Comparison of ENCODE assay signal across 8 cellular contexts in genomic region chr5:1385395-1386273, GRCh38. TPM values are rescaled to one million over a fixed set of nuclear protein-coding genes. Genes with fewer than 3 reads are reported as not detected.
A peak's percentile ranks its signal among the peaks of the same experiment; 100 is the strongest.
DNase-seq lines count a peak whose midpoint lies in the region; ATAC-seq and TF ChIP-seq lines count a peak whose summit lies in the region.

No MANE protein-coding gene starts in this region.

- peak overlapping the region in 2 of 3 experiments; percentile 47 to 61; a peak in 3 of 7 replicates for H3K27ac Mint-ChIP-seq in H9
- peak overlapping the region; percentile 100 for H3K27ac Mint-ChIP-seq in T-cell

- H3K4me1 Mint-ChIP-seq in H9 (peaks cover 12 to 15% of the 10 kb centered on the region in 2 experiments), T-cell (peaks cover 27 to 35% (median 33%) of the 10 kb centered on the region in 3 donors)

- no peaks in the 10 kb centered on the region for H3K79me2 ChIP-seq in H9 (ENCODE audit: insufficient read depth, low read length)
- H3K79me2 ChIP-seq in MM.1S (ENCODE audit: low read length): no peaks in the 10 kb centered on the region

- H4K91ac ChIP-seq in H9 (ENCODE audit: insufficient read length, low read depth, low read length): no peak overlapping the region

- H3K4me1 ChIP-seq in ES-I3 (ENCODE audit: insufficient read depth, low read length) (peaks cover 4% of the 10 kb centered on the region; the same call in 1 of the 2 replicates), H9 (ENCODE audit: insufficient read depth, low read length) (no peaks in the 10 kb centered on the region; the same call in 1 of the 2 replicates), MM.1S (ENCODE audit: low read length) (peaks cover 11% of the 10 kb centered on the region)

- H2BK20ac ChIP-seq in H9 (ENCODE audit: low read depth, low read length, poor library complexity, severe bottlenecking): no peak overlapping the region

- WGBS in H9 (ENCODE audit: extremely low coverage, insufficient read length, low lambda C conversion rate): no CpG with 5 or more reads among the region's 48 CpGs

- ATAC-seq in T-cell (replicated peaks in 1 of 4): peak; percentile 82 to 90 (median 90)

- CTCF ChIA-PET in T-cell (lab: Charles Lee): interaction anchor here in 1 of 2 donors (0.8 to 1.0 kb wide), 2 partner anchors 259 to 526 kb away, joined by 3 read pairs; no protein-coding TSS in a partner anchor

- no peak overlapping the region for H2AFZ ChIP-seq in H9 (ENCODE audit: low read length)
- peak overlapping the region; percentile 61 for H2AFZ ChIP-seq in MM.1S (ENCODE audit: low read length)

- H3K4ac ChIP-seq in H9 (ENCODE audit: low read depth, low read length): no peak overlapping the region

- peaks cover 4% of the 10 kb centered on the region for H4K20me1 ChIP-seq in H9 (ENCODE audit: control insufficient read depth, insufficient read depth, insufficient read length)
- H4K20me1 ChIP-seq in MM.1S (ENCODE audit: insufficient read depth, low read length): no peaks in the 10 kb centered on the region

- H3K4me2 ChIP-seq in H9 (ENCODE audit: insufficient read depth, insufficient read length, low read length): peak overlapping the region; percentile 46
- H3K4me2 ChIP-seq in MM.1S (ENCODE audit: low read depth, low read length): peak overlapping the region; percentile 98

- H3K9ac ChIP-seq in ES-I3 (ENCODE audit: low read depth, low read length) (peak overlapping the region; percentile 59), H9 (ENCODE audit: extremely low read depth, insufficient read length, low read length) (peak overlapping the region; percentile 15), MM.1S (ENCODE audit: low read length) (peak overlapping the region; percentile 68)

- no peak overlapping the region for H4K5ac ChIP-seq in H9 (ENCODE audit: insufficient read length, low read depth, low read length)

- H3K27me3 Mint-ChIP-seq in H9 (ENCODE audit: low read depth): peaks cover 87% of the 10 kb centered on the region
- no peaks in the 10 kb centered on the region for H3K27me3 Mint-ChIP-seq in T-cell

- H3K27ac ChIP-seq in H9 (ENCODE audit: insufficient read length, low read depth, low read length) (no peak overlapping the region), MM.1S (ENCODE audit: low read length) (peak overlapping the region; percentile 53; the same call in 1 of the 2 replicates)

- no peak for TF ChIP-seq CTCF in H9 (conservative IDR thresholded peaks at IDR 0.05)
- no peak for TF ChIP-seq CTCF in MM.1S (IDR thresholded peaks at IDR 0.05; ENCODE audit: low read length)

- peaks cover 9% of the 10 kb centered on the region for H3F3A ChIP-seq in MM.1S (ENCODE audit: insufficient read depth, low read length)

- peaks cover 2% of the 10 kb centered on the region in 2 experiments; a peak in 1 of 5 replicates for H3K9me3 Mint-ChIP-seq in H9
- H3K9me3 Mint-ChIP-seq in T-cell: no peaks in the 10 kb centered on the region

- no peak overlapping the region for H2AK5ac ChIP-seq in H9 (ENCODE audit: insufficient read length, low read length)

- H3K9me2 ChIP-seq in MM.1S (replicated peaks; ENCODE audit: insufficient read depth, low read length): no peaks in the 10 kb centered on the region

- H2BK5ac ChIP-seq in H9 (ENCODE audit: insufficient read length, low read length): no peak overlapping the region

- H3K18ac ChIP-seq in H9 (ENCODE audit: insufficient read length, low read depth, low read length): no peak overlapping the region

- H3K23ac ChIP-seq in H9 (ENCODE audit: insufficient read length, low read depth, low read length): no peak overlapping the region

- no peak overlapping the region for H4K8ac ChIP-seq in H9 (replicated peaks; ENCODE audit: insufficient read length, low read depth, low read length)

- H3K27me3 ChIP-seq in H9 (ENCODE audit: insufficient read depth, low read length) (peaks cover 7% of the 10 kb centered on the region; the same call in 1 of the 2 replicates), MM.1S (replicated peaks; ENCODE audit: insufficient read depth, low read length) (peaks cover 28% of the 10 kb centered on the region)

- peak overlapping the region; percentile 65 for H3K4me3 ChIP-seq in MM.1S (ENCODE audit: low read length)

- H3T11ph ChIP-seq in H9 (ENCODE audit: low read length): no peak overlapping the region

- H3K14ac ChIP-seq in H9 (ENCODE audit: insufficient read depth, low read length): 0 out of 2 replicates have a peak overlapping the region, but pooled peaks have one; percentile 23

- no peaks in the 10 kb centered on the region for H3K79me1 ChIP-seq in H9 (ENCODE audit: insufficient read depth, low read depth, low read length, poor library complexity, severe bottlenecking)

- H2BK12ac ChIP-seq in H9 (ENCODE audit: insufficient read length, low read depth, low read length): no peak overlapping the region

- DNase-seq in H9 (peak; percentile 89), MM.1S (peak; percentile 89), T-cell (peak; percentile 53 to 93 (median 73)), amniotic epithelial cell (ENCODE audit: low read depth) (peak; percentile 36), hepatic stellate cell (ENCODE audit: low spot score) (peak; percentile 81), renal cortical epithelial cell (ENCODE audit: low read depth) (peak; percentile 16), SKM-1 (lab: John Stamatoyannopoulos, UW; ENCODE audit: unreplicated experiment) (no peak)

- H3K23me2 ChIP-seq in H9 (ENCODE audit: insufficient read length, low read depth, low read length, poor library complexity, severe bottlenecking): peaks cover 6% of the 10 kb centered on the region

- H2BK120ac ChIP-seq in H9 (ENCODE audit: low read depth, low read length, poor library complexity, severe bottlenecking): no peak overlapping the region

- H3K36me3 ChIP-seq in ES-I3 (ENCODE audit: insufficient read depth, low read length): no peaks in the 10 kb centered on the region
- H3K36me3 ChIP-seq in MM.1S (replicated peaks; ENCODE audit: insufficient read depth, low read length): no peaks in the 10 kb centered on the region

- no peak overlapping the region for H3K56ac ChIP-seq in H9 (ENCODE audit: insufficient read length, low read depth, low read length)

- H3K36me3 Mint-ChIP-seq in H9 (ENCODE audit: insufficient read depth in 1 of 3, low read depth in 3 of 3): no peaks in the 10 kb centered on the region; a peak in 1 of 7 replicates
- H3K36me3 Mint-ChIP-seq in T-cell: no peaks in the 10 kb centered on the region

- POLR2A ChIA-PET in T-cell (lab: Charles Lee): no interaction called here

- H3K4me3 Mint-ChIP-seq in H9 (peak overlapping the region; percentile 83 to 88), T-cell (peak overlapping the region; percentile 95 to 100 (median 98))

- H2BK15ac ChIP-seq in H9 (ENCODE audit: low read depth, low read length): no peak overlapping the region

- no peaks in the 10 kb centered on the region for H3K9me3 ChIP-seq in ES-I3 (ENCODE audit: control insufficient read depth, insufficient read depth, low read length)
- no peaks in the 10 kb centered on the region for H3K9me3 ChIP-seq in H9 (ENCODE audit: control insufficient read depth, low read depth, low read length)
- H3K9me3 ChIP-seq in MM.1S (replicated peaks; ENCODE audit: insufficient read depth, low read length): no peaks in the 10 kb centered on the region

RNA-seq across cellular contexts. Expression of gene CLPTM1L, which starts 40.7 kb away (rescaled TPM):
- total RNA-seq in H9 (2021): 104 and 108 TPM in 2 replicates
- 10 to 100 TPM; 70.9 to 91.0 (median 82.1) TPM for total RNA-seq in T-cell
- 189 and 249 TPM in 2 replicates for total RNA-seq in renal cortical epithelial cell

RNA-seq across cellular contexts. Expression of gene SLC6A3, which starts 59.6 kb away (rescaled TPM):
- 0.50 and 0.61 TPM in 2 replicates for total RNA-seq in H9 (2021)
- under 1 TPM in 1 of 5 donors, not detected in 4; 0.22 TPM for total RNA-seq in T-cell
- total RNA-seq in renal cortical epithelial cell: not detected in 2 replicates

Comparison
In these comparisons a context has a peak if more than half of its experiments do, and no peak if none do; other contexts are left out.
1. H3K9ac ChIP-seq: peak in every context shown above with its lines; median percentile 68 in MM.1S; 59 in ES-I3; 15 in H9.